9 cellular contexts compared by ENCODE assay signal in the genomic region with DNA sequence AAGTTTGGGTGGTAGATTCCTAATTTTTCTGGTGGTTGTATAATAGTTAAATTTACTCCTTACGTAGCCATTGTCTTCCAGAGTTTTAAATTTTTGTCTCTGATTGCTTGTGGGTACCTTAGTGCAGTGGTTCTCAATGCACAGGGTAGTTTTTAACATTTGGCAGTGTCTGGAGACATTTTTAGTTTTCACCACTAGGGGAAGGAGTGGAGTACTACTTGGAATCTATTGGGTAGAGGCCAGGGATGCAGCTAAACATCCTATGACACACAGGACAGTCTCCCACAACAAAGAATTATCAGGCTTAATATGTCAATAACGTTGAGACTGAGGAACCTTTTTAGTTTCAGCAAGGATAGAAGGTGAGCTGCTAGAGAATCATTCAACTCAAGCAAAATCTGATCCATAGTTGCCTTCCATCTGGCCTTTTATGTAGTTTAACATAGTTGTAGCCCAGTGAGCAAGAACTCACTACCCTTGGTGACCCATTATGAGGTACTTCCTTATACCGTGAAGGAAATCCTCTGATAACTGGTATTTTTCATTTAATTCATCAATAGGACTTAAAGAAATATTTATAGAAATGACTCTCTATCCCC. TPM values are rescaled to one million over a fixed set of nuclear protein-coding genes. Genes with fewer than 3 reads are reported as not detected.
A peak's percentile ranks its signal among the peaks of the same experiment; 100 is the strongest.
DNase-seq lines count a peak whose midpoint lies in the region; ATAC-seq and TF ChIP-seq lines count a peak whose summit lies in the region.
"Had no signal": no experiment of that assay in that cellular context is flagged by ENCODE, and none has a peak within 500 bp of the region (broad histone marks: within the 10 kb centered on the region; RNA-seq: fewer than 3 reads in every experiment).

No MANE protein-coding gene starts in this region.

- peak; percentile 64 for TF ChIP-seq CTCF in choroid plexus epithelial cell (conservative IDR thresholded peaks at IDR 0.05; ENCODE audit: low read depth, low read length)
- peak in 2 of 3 experiments; percentile 26 to 37 for TF ChIP-seq CTCF in nephron (IDR thresholded peaks at IDR 0.05; ENCODE audit: unreplicated experiment in 3 of 3)

- peaks cover 37% of the 10 kb centered on the region for H3K36me3 Mint-ChIP-seq in nephron (ENCODE audit: low read depth)
- H3K36me3 Mint-ChIP-seq: activated naive CD4-positive, alpha-beta T cell treated with anti-CD3 and anti-CD28 coated beads, Interleukin-2, amount 50 U/mL, for 72 hours had no signal

- H3K4me3 Mint-ChIP-seq in nephron, result no peak overlapping the region

- no peaks in the 10 kb centered on the region for H3K9me3 Mint-ChIP-seq in nephron
- H3K9me3 Mint-ChIP-seq: activated naive CD4-positive, alpha-beta T cell treated with anti-CD3 and anti-CD28 coated beads, Interleukin-2, amount 50 U/mL, for 72 hours had no signal

- H3K27me3 Mint-ChIP-seq in nephron (ENCODE audit: low read depth), result no peaks in the 10 kb centered on the region

- H3K27ac Mint-ChIP-seq in nephron, result no peak overlapping the region
- H3K27ac Mint-ChIP-seq: activated naive CD4-positive, alpha-beta T cell treated with anti-CD3 and anti-CD28 coated beads, Interleukin-2, amount 50 U/mL, for 72 hours had no signal

- no peaks in the 10 kb centered on the region for H3K4me1 Mint-ChIP-seq in nephron

- ATAC-seq in GM21723 (IDR thresholded peaks at IDR 0.05; ENCODE audit: unreplicated experiment) (peak; percentile 80), HG03159 (IDR thresholded peaks at IDR 0.05; ENCODE audit: unreplicated experiment) (no peak)

- no peak overlapping the region for H3K4me3 ChIP-seq in choroid plexus epithelial cell (ENCODE audit: low read depth, low read length)

- DNase-seq in DMS53 (lab: John Stamatoyannopoulos, UW) (peak; percentile 59), DMS53 treated with DMSO at 0.1 percent for 48 hours (lab: John Stamatoyannopoulos, UW; ENCODE audit: unreplicated experiment) (no peak), M059J (ENCODE audit: low read depth) (peak; percentile 53), choroid plexus epithelial cell (ENCODE audit: low read depth) (peak; percentile 70), superior temporal gyrus (ENCODE audit: extremely low spot score) (no peak)

RNA-seq across cellular contexts. Expression of gene STX19, which starts 8.6 kb away (rescaled TPM):
- not detected in 2 replicates for total RNA-seq in M059J (2014; rRNA removed; shearing (Covaris generic))
- total RNA-seq: activated naive CD4-positive, alpha-beta T cell treated with anti-CD3 and anti-CD28 coated beads, Interleukin-2, amount 50 U/mL, for 72 hours had no signal

RNA-seq across cellular contexts. Expression of gene DHFR2, which starts 25.7 kb away (rescaled TPM):
- 1.9 and 3.2 TPM in 2 replicates for total RNA-seq in M059J (2014; rRNA removed; shearing (Covaris generic))

RNA-seq across cellular contexts. Expression of gene NSUN3, which starts 25.9 kb away (rescaled TPM):
- 15.1 and 20.6 TPM in 2 replicates for total RNA-seq in M059J (2014; rRNA removed; shearing (Covaris generic))

RNA-seq across cellular contexts. Expression of gene ARL13B, which starts 57.1 kb away (rescaled TPM):
- 15.3 and 20.9 TPM in 2 replicates for total RNA-seq in M059J (2014; rRNA removed; shearing (Covaris generic))

Comparison
In these comparisons a context has a peak if more than half of its experiments do, and no peak if none do; other contexts are left out.
1. DNase-seq: peak in DMS53 (single experiment), M059J (single experiment) and choroid plexus epithelial cell (single experiment); none in DMS53 treated with DMSO at 0.1 percent for 48 hours (single experiment) and superior temporal gyrus (single experiment).